ENCODE assay signal across 1 cellular context in genomic region chr1:94909486-94909885, GRCh38.
TF ChIP-seq lines count a peak whose summit lies in the region.

No MANE protein-coding gene starts in this region.

TF ChIP-seq in H1, 55 proteins besides CTCF, POLR2A, EP300 and RAD21:
- TF ChIP-seq GTF2F1 (IDR thresholded peaks at IDR 0.05; ENCODE audit: borderline replicate concordance, low read depth, low read length) (no peak), SP1 (IDR thresholded peaks at IDR 0.05; ENCODE audit: low read depth, low read length) (no peak), TBP (IDR thresholded peaks at IDR 0.05; ENCODE audit: low read depth, low read length) (no peak), YY1 (IDR thresholded peaks at IDR 0.05; ENCODE audit: low read depth, low read length) (no peak), MAFK (IDR thresholded peaks at IDR 0.05; ENCODE audit: low read depth, low read length) (no peak), KDM5A (IDR thresholded peaks at IDR 0.05; ENCODE audit: low read length) (no peak), KDM1A (IDR thresholded peaks at IDR 0.05; ENCODE audit: borderline replicate concordance, low read length) (no peak), RBBP5 (IDR thresholded peaks at IDR 0.05; ENCODE audit: borderline replicate concordance, low read depth, low read length) (no peak), CHD7 (IDR thresholded peaks at IDR 0.05; ENCODE audit: insufficient replicate concordance, low read length) (no peak), SUZ12 (IDR thresholded peaks at IDR 0.05; ENCODE audit: low read length) (no peak), CTBP2 (IDR thresholded peaks at IDR 0.05; ENCODE audit: borderline replicate concordance, insufficient read depth, insufficient read length, low read length) (no peak), CBX8 (IDR thresholded peaks at IDR 0.05; ENCODE audit: borderline replicate concordance, low read depth, low read length) (no peak), CEBPB (IDR thresholded peaks at IDR 0.05; ENCODE audit: low read depth, low read length) (no peak), TCF12 (IDR thresholded peaks at IDR 0.05; ENCODE audit: low read depth, low read length) (no peak), ATF3 (IDR thresholded peaks at IDR 0.05; ENCODE audit: insufficient read depth, low read depth, low read length) (no peak), ATF2 (IDR thresholded peaks at IDR 0.05; ENCODE audit: low read length) (no peak), SIRT6 (IDR thresholded peaks at IDR 0.05; ENCODE audit: low read length) (no peak), E2F6 (IDR thresholded peaks at IDR 0.05) (no peak), EGR1 (IDR thresholded peaks at IDR 0.05; ENCODE audit: borderline replicate concordance, low read depth, low read length) (no peak), SP2 (IDR thresholded peaks at IDR 0.05; ENCODE audit: low read length) (no peak)
